Comparison of ENCODE assay signal across 10 cellular contexts in genomic region chr15:90174140-90174891, GRCh38. TPM values are rescaled to one million over a fixed set of nuclear protein-coding genes. Genes with fewer than 3 reads are reported as not detected.
DNase-seq lines count a peak whose midpoint lies in the region; ATAC-seq, FAIRE-seq and TF ChIP-seq lines count a peak whose summit lies in the region.
"Had no signal": no experiment of that assay in that cellular context is flagged by ENCODE, and none has a peak within 500 bp of the region (broad histone marks: within the 10 kb centered on the region; RNA-seq: fewer than 3 reads in every experiment).

No MANE protein-coding gene starts in this region.

- no peak overlapping the region for H3K4me3 Mint-ChIP-seq in astrocyte (ENCODE audit: unreplicated experiment)

- H3K27me3 Mint-ChIP-seq in astrocyte (ENCODE audit: low read depth, unreplicated experiment) = peaks cover 14% of the 10 kb centered on the region

- peak overlapping the region; percentile 66 for H2AFZ ChIP-seq in astrocyte (ENCODE audit: low read depth, low read length)

- WGBS in right cardiac atrium = 57% methylated on average over 25 of the region's 25 CpGs

- no peak for TF ChIP-seq CTCF in astrocyte (IDR thresholded peaks at IDR 0.05; ENCODE audit: insufficient read depth, low read depth, low read length)

- ATAC-seq in right cardiac atrium = peak; percentile 88 to 89

- H3K9ac ChIP-seq in astrocyte (ENCODE audit: low read length) (no peak overlapping the region), rectal smooth muscle tissue (ENCODE audit: low read length) (no peak overlapping the region)

- no peaks in the 10 kb centered on the region for H3K9me3 ChIP-seq in astrocyte (ENCODE audit: insufficient read depth, low read depth, low read length)
- H3K9me3 ChIP-seq in right cardiac atrium (ENCODE audit: control insufficient read depth, low read length) = no peaks in the 10 kb centered on the region
- no peaks in the 10 kb centered on the region for H3K9me3 ChIP-seq in HAP-1

- intact Hi-C loops in right cardiac atrium (cut with DNase I) = no loop called here

- H3K9me3 Mint-ChIP-seq in astrocyte (ENCODE audit: unreplicated experiment) = peaks cover 2% of the 10 kb centered on the region

- H3K27ac ChIP-seq in astrocyte (ENCODE audit: low read depth, low read length) (no peak overlapping the region), right cardiac atrium (ENCODE audit: low read length) (peak overlapping the region; percentile 91), rectal smooth muscle tissue (ENCODE audit: low read depth, low read length) (peak overlapping the region; percentile 98)

- no peaks in the 10 kb centered on the region for H3K4me1 Mint-ChIP-seq in astrocyte (ENCODE audit: low read depth, unreplicated experiment)

- H3K27me3 ChIP-seq in H7 (ENCODE audit: control insufficient read depth, insufficient read depth, low read length) (no peaks in the 10 kb centered on the region), astrocyte (ENCODE audit: insufficient read depth, low read length) (no peaks in the 10 kb centered on the region), right cardiac atrium (ENCODE audit: control insufficient read depth, insufficient read depth) (no peaks in the 10 kb centered on the region), rectal smooth muscle tissue (ENCODE audit: control insufficient read depth, insufficient read depth, low read length) (no peaks in the 10 kb centered on the region), HAP-1 (ENCODE audit: low read depth) (no peaks in the 10 kb centered on the region)

- TF ChIP-seq POLR2A in GM12891 (IDR thresholded peaks at IDR 0.05; ENCODE audit: low read depth, low read length) = no peak

- no peak overlapping the region for H3K27ac Mint-ChIP-seq in astrocyte (ENCODE audit: unreplicated experiment)

- no peaks in the 10 kb centered on the region for H3K4me1 ChIP-seq in astrocyte (ENCODE audit: insufficient read depth, low read length)
- peaks cover 2% of the 10 kb centered on the region for H3K4me1 ChIP-seq in right cardiac atrium (ENCODE audit: control insufficient read depth, insufficient read depth, low read length)
- H3K4me1 ChIP-seq in rectal smooth muscle tissue (ENCODE audit: control insufficient read depth, insufficient read depth, low read length) = peaks cover 8% of the 10 kb centered on the region
- H3K4me1 ChIP-seq in HAP-1 = no peaks in the 10 kb centered on the region

- peak overlapping the region; percentile 46 for H3K4me2 ChIP-seq in astrocyte (ENCODE audit: low read length)

- H3K79me2 ChIP-seq in astrocyte (ENCODE audit: insufficient read depth, low read length) = no peaks in the 10 kb centered on the region

- in situ Hi-C loops in HAP-1 (cut with MboI; ENCODE audit: low sequenced_read_pairs) = no loop called here

- H3K36me3 ChIP-seq in H7 (replicated peaks; ENCODE audit: control insufficient read depth, insufficient read depth, low read length) (no peaks in the 10 kb centered on the region), astrocyte (ENCODE audit: insufficient read depth, low read length) (no peaks in the 10 kb centered on the region), rectal smooth muscle tissue (ENCODE audit: control insufficient read depth, insufficient read depth, low read length) (no peaks in the 10 kb centered on the region), HAP-1 (replicated peaks) (no peaks in the 10 kb centered on the region)

- H3K36me3 Mint-ChIP-seq in astrocyte (ENCODE audit: low read depth, unreplicated experiment) = no peaks in the 10 kb centered on the region

- FAIRE-seq in astrocyte (lab: Jason Lieb, UNC) = no peak
- FAIRE-seq in GM12891 (lab: Jason Lieb, UNC) = no peak

- no peak overlapping the region for H3K4me3 ChIP-seq in H7 (ENCODE audit: insufficient read depth, low read depth, low read length)
- H3K4me3 ChIP-seq in astrocyte (ENCODE audit: insufficient read depth, low read depth, low read length) = no peak overlapping the region
- no peak overlapping the region for H3K4me3 ChIP-seq in right cardiac atrium (ENCODE audit: low read length)
- no peak overlapping the region for H3K4me3 ChIP-seq in rectal smooth muscle tissue (ENCODE audit: low read length)
- H3K4me3 ChIP-seq in HAP-1 = no peak overlapping the region

- peak; percentile 51 for DNase-seq in H7
- no peak for DNase-seq in astrocyte (ENCODE audit: low read depth)
- DNase-seq in right cardiac atrium = peak; percentile 92 to 96 (median 95)
- DNase-seq in NOMO-1 treated with DMSO at 0.1 percent for 48 hours (lab: John Stamatoyannopoulos, UW; ENCODE audit: unreplicated experiment) = no peak
- DNase-seq in GM12891 (ENCODE audit: insufficient read length, low spot score) = no peak
- no peak for DNase-seq in NCI-H748 (lab: John Stamatoyannopoulos, UW; ENCODE audit: unreplicated experiment)
- DNase-seq in HAP-1 (ENCODE audit: low spot score in 2 of 2) = no peak
- DNase-seq: activated CD8-positive, alpha-beta memory T cell treated with anti-CD3 and anti-CD28 coated beads for 24 hours; DND-41 had no signal

- no peaks in the 10 kb centered on the region for H4K20me1 ChIP-seq in astrocyte (ENCODE audit: insufficient read depth, low read length)

TF ChIP-seq in GM12891, 5 proteins besides CTCF, POLR2A, EP300 and RAD21:
- TF ChIP-seq SPI1 (IDR thresholded peaks at IDR 0.05; ENCODE audit: low read depth, low read length) (no peak), PAX5 (IDR thresholded peaks at IDR 0.05; ENCODE audit: insufficient read depth, low read length, severe bottlenecking) (no peak), POLR2AphosphoS5 (IDR thresholded peaks at IDR 0.05; ENCODE audit: low read depth, low read length) (no peak), POU2F2 (IDR thresholded peaks at IDR 0.05; ENCODE audit: low read depth, low read length) (no peak), TAF1 (IDR thresholded peaks at IDR 0.05; ENCODE audit: low read depth, low read length) (no peak)

RNA-seq across cellular contexts. Expression of gene SEMA4B, which starts 26.8 kb away (rescaled TPM):
- 53.0 and 61.0 TPM in 2 replicates for total RNA-seq in H7 (2014; rRNA removed; shearing (Covaris generic))
- total RNA-seq in astrocyte = 7.0 and 9.9 TPM in 2 replicates
- 10 to 100 TPM; 32.6 to 39.6 (median 33.5) TPM for total RNA-seq in right cardiac atrium
- 16.4 TPM for polyA plus RNA-seq in right cardiac atrium
- 8.2 TPM for polyA plus RNA-seq in GM12891 (2012; ENCODE audit: low read depth, missing spikeins)

RNA-seq across cellular contexts. Expression of gene CIB1, which starts 59.4 kb away (rescaled TPM):
- 16.3 and 21.2 TPM in 2 replicates for total RNA-seq in H7 (2014; rRNA removed; shearing (Covaris generic))
- 49.6 and 50.7 TPM in 2 replicates for total RNA-seq in astrocyte
- total RNA-seq in right cardiac atrium = 10 to 100 TPM; 69.5 to 70.7 (median 70.1) TPM
- polyA plus RNA-seq in right cardiac atrium = 95.8 TPM
- polyA plus RNA-seq in GM12891 (2012; ENCODE audit: low read depth, missing spikeins) = 88.7 TPM

RNA-seq across cellular contexts. Expression of gene GDPGP1, which starts 59.7 kb away (rescaled TPM):
- total RNA-seq in H7 (2014; rRNA removed; shearing (Covaris generic)) = 5.2 and 5.8 TPM in 2 replicates
- total RNA-seq in astrocyte (4.1 and 6.0 TPM in 2 replicates), right cardiac atrium (10 to 100 TPM; 10.6 to 20.5 (median 15.6) TPM)
- 6.5 TPM for polyA plus RNA-seq in right cardiac atrium
- polyA plus RNA-seq in GM12891 (2012; ENCODE audit: low read depth, missing spikeins) = 2.0 TPM

Comparison
In these comparisons a context has a peak if more than half of its experiments do, and no peak if none do; other contexts are left out.
1. DNase-seq: peak in H7 (single experiment) and right cardiac atrium (3 of 3); none in astrocyte (single experiment), NOMO-1 treated with DMSO at 0.1 percent for 48 hours (single experiment), GM12891 (single experiment), NCI-H748 (single experiment) and HAP-1 (0 of 2).